ENCODE assay signal across 14 cellular contexts in genomic region chr2:65605427-65606058, GRCh38.
DNase-seq lines count a peak whose midpoint lies in the region; ATAC-seq and TF ChIP-seq lines count a peak whose summit lies in the region.
"Had no signal": no experiment of that assay in that cellular context is flagged by ENCODE, and none has a peak within 500 bp of the region (broad histone marks: within the 10 kb centered on the region; RNA-seq: fewer than 3 reads in every experiment).

No MANE protein-coding gene starts in this region.

- intact Hi-C loops in naive thymus-derived CD4-positive, alpha-beta T cell (cut with micrococcal nuclease): no loop called here
- intact Hi-C loops in CD8-positive, alpha-beta T cell (cut with DNase I, micrococcal nuclease): no loop called here
- intact Hi-C loops in activated T-helper 1 cell treated with anti-CD3 and anti-CD28 coated beads, Interleukin-12 subunit alpha, Interleukin-12 subunit beta, Interleukin-2, Interleukin-4 antibody, amounts not matched to agents 30 ng/mL and 10 ng/mL and 1 ng/mL, durations not matched to agents 14 hours and 24 hours and 36 hours (cut with micrococcal nuclease): no loop called here

- no peaks in the 10 kb centered on the region for H3K36me3 ChIP-seq in naive thymus-derived CD4-positive, alpha-beta T cell (ENCODE audit: control insufficient read depth in 2 of 3, insufficient read depth in 3 of 3, low read length in 3 of 3)
- H3K36me3 ChIP-seq in CD8-positive, alpha-beta T cell (ENCODE audit: insufficient read depth, low read length): no peaks in the 10 kb centered on the region
- H3K36me3 ChIP-seq: adrenal gland, neutrophil had no signal

- H3K4me1 ChIP-seq in naive thymus-derived CD4-positive, alpha-beta T cell (ENCODE audit: control insufficient read depth in 2 of 2, insufficient read depth in 2 of 2, low read length in 2 of 2): no peaks in the 10 kb centered on the region
- H3K4me1 ChIP-seq in CD8-positive, alpha-beta T cell (ENCODE audit: insufficient read depth, low read length): no peaks in the 10 kb centered on the region
- H3K4me1 ChIP-seq: adrenal gland had no signal

- in situ Hi-C loops in KBM-7 (cut with MboI; ENCODE audit: low pct_unique_long_range_greater_than_20kb, low sequenced_read_pairs): no loop called here

- H3K9me3 Mint-ChIP-seq in nephron: no peaks in the 10 kb centered on the region
- H3K9me3 Mint-ChIP-seq in naive thymus-derived CD4-positive, alpha-beta T cell: no peaks in the 10 kb centered on the region
- H3K9me3 Mint-ChIP-seq in CD8-positive, alpha-beta T cell: no peaks in the 10 kb centered on the region
- H3K9me3 Mint-ChIP-seq in activated T-helper 1 cell treated with anti-CD3 and anti-CD28 coated beads, Interleukin-12 subunit alpha, Interleukin-12 subunit beta, Interleukin-2, Interleukin-4 antibody, amounts not matched to agents 30 ng/mL and 10 ng/mL and 1 ng/mL, durations not matched to agents 14 hours and 24 hours and 36 hours: no peaks in the 10 kb centered on the region

- no peak overlapping the region for H3K27ac ChIP-seq in naive thymus-derived CD4-positive, alpha-beta T cell (ENCODE audit: low read depth, low read length)
- no peak overlapping the region for H3K27ac ChIP-seq in CD8-positive, alpha-beta T cell (ENCODE audit: low read depth, low read length)
- H3K27ac ChIP-seq: adrenal gland, neutrophil, PC-9 had no signal

- peaks cover 53% of the 10 kb centered on the region for H3K4me1 Mint-ChIP-seq in nephron
- H3K4me1 Mint-ChIP-seq in naive thymus-derived CD4-positive, alpha-beta T cell: peaks cover 0 to 10% (median 9%) of the 10 kb centered on the region in 7 donors
- H3K4me1 Mint-ChIP-seq in CD8-positive, alpha-beta T cell (ENCODE audit: low read depth): peaks cover 7% of the 10 kb centered on the region
- H3K4me1 Mint-ChIP-seq in activated T-helper 1 cell treated with anti-CD3 and anti-CD28 coated beads, Interleukin-12 subunit alpha, Interleukin-12 subunit beta, Interleukin-2, Interleukin-4 antibody, amounts not matched to agents 30 ng/mL and 10 ng/mL and 1 ng/mL, durations not matched to agents 14 hours and 24 hours and 36 hours (ENCODE audit: low read depth): peaks cover 12% of the 10 kb centered on the region

- no peaks in the 10 kb centered on the region for H3K27me3 ChIP-seq in naive thymus-derived CD4-positive, alpha-beta T cell (ENCODE audit: control insufficient read depth in 2 of 2, insufficient read depth in 2 of 2, low read length in 2 of 2)
- H3K27me3 ChIP-seq in CD8-positive, alpha-beta T cell (ENCODE audit: insufficient read depth, low read length): no peaks in the 10 kb centered on the region
- H3K27me3 ChIP-seq: adrenal gland, neutrophil had no signal

- H3K36me3 Mint-ChIP-seq in nephron (ENCODE audit: low read depth): no peaks in the 10 kb centered on the region
- no peaks in the 10 kb centered on the region for H3K36me3 Mint-ChIP-seq in naive thymus-derived CD4-positive, alpha-beta T cell
- no peaks in the 10 kb centered on the region for H3K36me3 Mint-ChIP-seq in CD8-positive, alpha-beta T cell
- no peaks in the 10 kb centered on the region for H3K36me3 Mint-ChIP-seq in activated T-helper 1 cell treated with anti-CD3 and anti-CD28 coated beads, Interleukin-12 subunit alpha, Interleukin-12 subunit beta, Interleukin-2, Interleukin-4 antibody, amounts not matched to agents 30 ng/mL and 10 ng/mL and 1 ng/mL, durations not matched to agents 14 hours and 24 hours and 36 hours (ENCODE audit: low read depth)

- POLR2A ChIA-PET in naive thymus-derived CD4-positive, alpha-beta T cell (lab: Charles Lee): no interaction called here
- POLR2A ChIA-PET in CD8-positive, alpha-beta T cell (lab: Charles Lee): interaction anchor here (0.8 kb wide), 1 partner anchor 1235 kb away, joined by 3 read pairs; no protein-coding TSS in a partner anchor

- CTCF ChIA-PET in naive thymus-derived CD4-positive, alpha-beta T cell (lab: Charles Lee): no interaction called here
- CTCF ChIA-PET in CD8-positive, alpha-beta T cell (lab: Charles Lee): no interaction called here

- TF ChIP-seq CTCF in nephron (IDR thresholded peaks at IDR 0.05; ENCODE audit: unreplicated experiment in 3 of 3): no peak
- no peak for TF ChIP-seq CTCF in CD8-positive, alpha-beta T cell (IDR thresholded peaks at IDR 0.05)

- no peak overlapping the region for H3K4me3 ChIP-seq in naive thymus-derived CD4-positive, alpha-beta T cell (ENCODE audit: low read length)
- no peak overlapping the region for H3K4me3 ChIP-seq in CD8-positive, alpha-beta T cell (ENCODE audit: low read depth, low read length)
- H3K4me3 ChIP-seq: adrenal gland, PC-9 had no signal

- DNase-seq in naive thymus-derived CD4-positive, alpha-beta T cell: no peak
- DNase-seq in CD8-positive, alpha-beta T cell: no peak
- no peak for DNase-seq in activated T-helper 1 cell treated with anti-CD3 and anti-CD28 coated beads, Interleukin-12 subunit alpha, Interleukin-12 subunit beta, Interleukin-2, Interleukin-4 antibody, amounts not matched to agents 30 ng/mL and 10 ng/mL and 1 ng/mL, durations not matched to agents 14 hours and 24 hours and 36 hours (ENCODE audit: low spot score)
- DNase-seq in KBM-7: no peak
- DNase-seq: effector CD4-positive, alpha-beta T cell; kidney glomerular epithelial cell; PC-9; T-helper 17 cell had no signal

- peaks cover 6% of the 10 kb centered on the region for H3K27me3 Mint-ChIP-seq in nephron (ENCODE audit: low read depth)
- H3K27me3 Mint-ChIP-seq in naive thymus-derived CD4-positive, alpha-beta T cell: peaks cover 0 to 4% (median 0%) of the 10 kb centered on the region in 5 donors
- no peaks in the 10 kb centered on the region for H3K27me3 Mint-ChIP-seq in CD8-positive, alpha-beta T cell (ENCODE audit: low read depth)
- no peaks in the 10 kb centered on the region for H3K27me3 Mint-ChIP-seq in activated T-helper 1 cell treated with anti-CD3 and anti-CD28 coated beads, Interleukin-12 subunit alpha, Interleukin-12 subunit beta, Interleukin-2, Interleukin-4 antibody, amounts not matched to agents 30 ng/mL and 10 ng/mL and 1 ng/mL, durations not matched to agents 14 hours and 24 hours and 36 hours (ENCODE audit: insufficient read depth)

- no peak overlapping the region for H3K4me3 Mint-ChIP-seq in nephron
- no peak overlapping the region for H3K4me3 Mint-ChIP-seq in naive thymus-derived CD4-positive, alpha-beta T cell
- H3K4me3 Mint-ChIP-seq in CD8-positive, alpha-beta T cell: no peak overlapping the region
- no peak overlapping the region for H3K4me3 Mint-ChIP-seq in activated T-helper 1 cell treated with anti-CD3 and anti-CD28 coated beads, Interleukin-12 subunit alpha, Interleukin-12 subunit beta, Interleukin-2, Interleukin-4 antibody, amounts not matched to agents 30 ng/mL and 10 ng/mL and 1 ng/mL, durations not matched to agents 14 hours and 24 hours and 36 hours
- H3K4me3 Mint-ChIP-seq: T-helper 17 cell had no signal

- ATAC-seq in GM18868 (IDR thresholded peaks at IDR 0.05; ENCODE audit: unreplicated experiment) (peak; percentile 32), GM21528 (IDR thresholded peaks at IDR 0.05; ENCODE audit: low FRiP score, unreplicated experiment) (peak; percentile 53), HG03432 (IDR thresholded peaks at IDR 0.05; ENCODE audit: unreplicated experiment) (peak; percentile 34)
- ATAC-seq in naive thymus-derived CD4-positive, alpha-beta T cell: no peak
- ATAC-seq in CD8-positive, alpha-beta T cell: no peak

- peak overlapping the region in 2 of 3 experiments; percentile 53 to 58 for H3K27ac Mint-ChIP-seq in nephron
- no peak overlapping the region for H3K27ac Mint-ChIP-seq in naive thymus-derived CD4-positive, alpha-beta T cell
- no peak overlapping the region for H3K27ac Mint-ChIP-seq in CD8-positive, alpha-beta T cell
- H3K27ac Mint-ChIP-seq in activated T-helper 1 cell treated with anti-CD3 and anti-CD28 coated beads, Interleukin-12 subunit alpha, Interleukin-12 subunit beta, Interleukin-2, Interleukin-4 antibody, amounts not matched to agents 30 ng/mL and 10 ng/mL and 1 ng/mL, durations not matched to agents 14 hours and 24 hours and 36 hours: no peak overlapping the region
- H3K27ac Mint-ChIP-seq: T-helper 17 cell had no signal

- H3K9me3 ChIP-seq in naive thymus-derived CD4-positive, alpha-beta T cell (ENCODE audit: control insufficient read depth in 2 of 3, low read length in 3 of 3): no peaks in the 10 kb centered on the region
- no peaks in the 10 kb centered on the region for H3K9me3 ChIP-seq in CD8-positive, alpha-beta T cell (ENCODE audit: low read length)
- H3K9me3 ChIP-seq: adrenal gland, neutrophil had no signal

Comparison
In these comparisons a context has a peak if more than half of its experiments do, and no peak if none do; other contexts are left out.
1. ATAC-seq: peak in GM18868 (single experiment), GM21528 (single experiment) and HG03432 (single experiment); none in naive thymus-derived CD4-positive, alpha-beta T cell (single experiment) and CD8-positive, alpha-beta T cell (single experiment).
2. H3K27ac Mint-ChIP-seq: peak in nephron (2 of 3); none in naive thymus-derived CD4-positive, alpha-beta T cell (0 of 9), CD8-positive, alpha-beta T cell (single experiment) and activated T-helper 1 cell treated with anti-CD3 and anti-CD28 coated beads, Interleukin-12 subunit alpha, Interleukin-12 subunit beta, Interleukin-2, Interleukin-4 antibody, amounts not matched to agents 30 ng/mL and 10 ng/mL and 1 ng/mL, durations not matched to agents 14 hours and 24 hours and 36 hours (single experiment).